Comparison of ENCODE assay signal across 12 cellular contexts in the genomic region with DNA sequence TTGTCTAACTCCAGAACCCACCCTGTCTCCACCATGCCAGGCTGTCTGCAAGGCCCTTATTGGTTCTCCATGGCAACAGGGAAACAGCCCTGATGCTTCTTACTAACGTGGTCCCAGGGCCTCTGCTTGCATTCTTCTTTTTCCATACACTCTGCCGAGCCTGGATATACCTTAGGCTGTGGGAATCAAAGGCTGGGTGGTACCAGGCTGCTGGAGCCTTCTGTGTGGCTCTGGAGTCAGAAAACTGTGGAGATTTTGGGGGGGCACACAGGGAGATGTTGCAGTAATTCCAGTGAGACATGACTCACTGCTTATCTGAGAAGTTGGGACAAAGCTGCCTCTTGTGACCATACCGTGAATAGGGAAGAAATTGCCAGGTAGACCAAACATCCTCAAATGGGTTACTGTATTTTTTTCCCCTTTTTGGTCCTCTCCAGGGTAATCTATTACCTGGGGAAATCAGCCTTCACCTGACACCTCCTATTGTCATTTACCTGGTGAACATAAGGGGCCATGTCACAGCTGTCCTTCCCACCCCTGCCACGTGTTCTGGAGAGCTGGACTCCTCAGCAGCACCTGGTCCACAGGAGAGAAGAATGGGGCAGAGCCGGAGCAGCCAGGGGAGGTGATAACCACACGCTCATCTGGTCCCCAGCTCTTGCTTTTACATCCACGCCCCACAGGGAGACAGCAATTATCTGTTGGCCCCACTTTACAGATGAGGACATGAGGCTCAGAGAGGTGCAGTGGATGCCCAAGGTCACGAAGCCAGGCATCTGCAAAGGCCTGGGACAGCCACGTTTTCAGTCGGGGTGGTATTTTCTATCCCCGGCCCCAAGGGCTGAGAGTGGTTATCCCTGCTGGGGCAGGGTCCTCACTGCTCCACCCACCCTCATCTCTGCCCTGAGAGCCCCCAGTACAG. TPM values are rescaled to one million over a fixed set of nuclear protein-coding genes. Genes with fewer than 3 reads are reported as not detected.
DNase-seq lines count a peak whose midpoint lies in the region; ATAC-seq and TF ChIP-seq lines count a peak whose summit lies in the region.
"Had no signal": no experiment of that assay in that cellular context is flagged by ENCODE, and none has a peak within 500 bp of the region (broad histone marks: within the 10 kb centered on the region; RNA-seq: fewer than 3 reads in every experiment).

No MANE protein-coding gene starts in this region.

- ATAC-seq in SK-N-SH treated with all-trans-retinoic acid at 6 μM for 48 hours (peak; percentile 15; the same call in 1 of the 3 replicates), gastroesophageal sphincter (no peak)
- ATAC-seq: activated T-helper 17 cell treated with anti-CD3 and anti-CD28 coated beads, Interleukin-2, amount 50 U/mL, for 72 hours had no signal

- H3K4me1 ChIP-seq in gastroesophageal sphincter (peaks cover 0 to 93% (median 49%) of the 10 kb centered on the region in 3 donors), sigmoid colon (peaks cover 0 to 89% (median 83%) of the 10 kb centered on the region in 4 donors)

- H3K27me3 ChIP-seq in gastroesophageal sphincter (no peaks in the 10 kb centered on the region), sigmoid colon (no peaks in the 10 kb centered on the region)

- DNase-seq in GM03348 (ENCODE audit: low spot score) (peak; percentile 37), sigmoid colon (peak; percentile 58), cerebellum (ENCODE audit: low spot score) (no peak), NK-92 (lab: John Stamatoyannopoulos, UW; ENCODE audit: unreplicated experiment) (no peak), NCI-H1092 treated with DMSO at 0.1 percent for 48 hours (lab: John Stamatoyannopoulos, UW) (no peak), DMS114 treated with DMSO at 0.1 percent for 48 hours (lab: John Stamatoyannopoulos, UW; ENCODE audit: unreplicated experiment) (no peak)
- DNase-seq: activated CD4-positive, CD25-positive, alpha-beta regulatory T cell treated with anti-CD3 and anti-CD28 coated beads, Interleukin-2, amount 50 U/mL, for 72 hours; SIG-M5 had no signal

- 19 to 49% methylated on average over 3 to 5 of the region's 11 CpGs for WGBS in gastroesophageal sphincter (ENCODE audit: low coverage in 1 of 2), 2 donors
- WGBS in sigmoid colon, 2 donors = 76 to 80% methylated on average over 11 of the region's 11 CpGs

- H3K36me3 ChIP-seq in gastroesophageal sphincter = peaks cover 0 to 7% of the 10 kb centered on the region in 2 donors
- peaks cover 0 to 6% (median 0%) of the 10 kb centered on the region in 4 donors for H3K36me3 ChIP-seq in sigmoid colon
- H3K36me3 ChIP-seq: HAP-1 had no signal

- H3K27ac ChIP-seq in gastroesophageal sphincter = peak overlapping the region in 3 of 4 donors; percentile 67 to 83 (median 76)
- H3K27ac ChIP-seq in sigmoid colon = peak overlapping the region; percentile 29 to 92 (median 60)

- TF ChIP-seq CTCF in gastroesophageal sphincter (IDR thresholded peaks at IDR 0.05) (no peak), sigmoid colon (IDR thresholded peaks at IDR 0.05) (no peak)

- H3K4me3 ChIP-seq in gastroesophageal sphincter (no peak overlapping the region), sigmoid colon (no peak overlapping the region)
- H3K4me3 ChIP-seq: HAP-1 had no signal

- TF ChIP-seq EP300 in gastroesophageal sphincter (IDR thresholded peaks at IDR 0.05) (no peak), sigmoid colon (IDR thresholded peaks at IDR 0.05) (no peak)

- H3K9me3 ChIP-seq in gastroesophageal sphincter (no peaks in the 10 kb centered on the region), sigmoid colon (no peaks in the 10 kb centered on the region)
- H3K9me3 ChIP-seq: HAP-1 had no signal

- TF ChIP-seq POLR2A in gastroesophageal sphincter (IDR thresholded peaks at IDR 0.05) (no peak), sigmoid colon (IDR thresholded peaks at IDR 0.05) (no peak)

- intact Hi-C loops in sigmoid colon (cut with DNase I) = no loop called here

TF ChIP-seq in SK-N-SH treated with all-trans-retinoic acid at 6 μM for 48 hours, 23 proteins besides CTCF, POLR2A, EP300 and RAD21:
- TF ChIP-seq ZNF8 (CRISPR knock-in tag; IDR thresholded peaks at IDR 0.05) = peak; percentile 61
- no peak for TF ChIP-seq OSR1 (CRISPR knock-in tag; IDR thresholded peaks at IDR 0.05)
- TF ChIP-seq, protein P1, sequence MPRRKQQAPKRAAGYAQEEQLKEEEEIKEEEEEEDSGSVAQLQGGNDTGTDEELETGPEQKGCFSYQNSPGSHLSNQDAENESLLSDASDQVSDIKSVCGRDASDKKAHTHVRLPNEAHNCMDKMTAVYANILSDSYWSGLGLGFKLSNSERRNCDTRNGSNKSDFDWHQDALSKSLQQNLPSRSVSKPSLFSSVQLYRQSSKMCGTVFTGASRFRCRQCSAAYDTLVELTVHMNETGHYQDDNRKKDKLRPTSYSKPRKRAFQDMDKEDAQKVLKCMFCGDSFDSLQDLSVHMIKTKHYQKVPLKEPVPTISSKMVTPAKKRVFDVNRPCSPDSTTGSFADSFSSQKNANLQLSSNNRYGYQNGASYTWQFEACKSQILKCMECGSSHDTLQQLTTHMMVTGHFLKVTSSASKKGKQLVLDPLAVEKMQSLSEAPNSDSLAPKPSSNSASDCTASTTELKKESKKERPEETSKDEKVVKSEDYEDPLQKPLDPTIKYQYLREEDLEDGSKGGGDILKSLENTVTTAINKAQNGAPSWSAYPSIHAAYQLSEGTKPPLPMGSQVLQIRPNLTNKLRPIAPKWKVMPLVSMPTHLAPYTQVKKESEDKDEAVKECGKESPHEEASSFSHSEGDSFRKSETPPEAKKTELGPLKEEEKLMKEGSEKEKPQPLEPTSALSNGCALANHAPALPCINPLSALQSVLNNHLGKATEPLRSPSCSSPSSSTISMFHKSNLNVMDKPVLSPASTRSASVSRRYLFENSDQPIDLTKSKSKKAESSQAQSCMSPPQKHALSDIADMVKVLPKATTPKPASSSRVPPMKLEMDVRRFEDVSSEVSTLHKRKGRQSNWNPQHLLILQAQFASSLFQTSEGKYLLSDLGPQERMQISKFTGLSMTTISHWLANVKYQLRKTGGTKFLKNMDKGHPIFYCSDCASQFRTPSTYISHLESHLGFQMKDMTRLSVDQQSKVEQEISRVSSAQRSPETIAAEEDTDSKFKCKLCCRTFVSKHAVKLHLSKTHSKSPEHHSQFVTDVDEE (CRISPR knock-in tag; IDR thresholded peaks at IDR 0.05) = no peak
- TF ChIP-seq, protein P2, sequence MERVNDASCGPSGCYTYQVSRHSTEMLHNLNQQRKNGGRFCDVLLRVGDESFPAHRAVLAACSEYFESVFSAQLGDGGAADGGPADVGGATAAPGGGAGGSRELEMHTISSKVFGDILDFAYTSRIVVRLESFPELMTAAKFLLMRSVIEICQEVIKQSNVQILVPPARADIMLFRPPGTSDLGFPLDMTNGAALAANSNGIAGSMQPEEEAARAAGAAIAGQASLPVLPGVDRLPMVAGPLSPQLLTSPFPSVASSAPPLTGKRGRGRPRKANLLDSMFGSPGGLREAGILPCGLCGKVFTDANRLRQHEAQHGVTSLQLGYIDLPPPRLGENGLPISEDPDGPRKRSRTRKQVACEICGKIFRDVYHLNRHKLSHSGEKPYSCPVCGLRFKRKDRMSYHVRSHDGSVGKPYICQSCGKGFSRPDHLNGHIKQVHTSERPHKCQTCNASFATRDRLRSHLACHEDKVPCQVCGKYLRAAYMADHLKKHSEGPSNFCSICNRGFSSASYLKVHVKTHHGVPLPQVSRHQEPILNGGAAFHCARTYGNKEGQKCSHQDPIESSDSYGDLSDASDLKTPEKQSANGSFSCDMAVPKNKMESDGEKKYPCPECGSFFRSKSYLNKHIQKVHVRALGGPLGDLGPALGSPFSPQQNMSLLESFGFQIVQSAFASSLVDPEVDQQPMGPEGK (CRISPR knock-in tag; IDR thresholded peaks at IDR 0.05; ENCODE audit: borderline replicate concordance) = no peak

RNA-seq across cellular contexts. Expression of gene CHST3, which starts 4.6 kb away (rescaled TPM):
- 10 to 100 TPM; 31.8 to 48.0 (median 37.3) TPM for total RNA-seq in gastroesophageal sphincter
- 10 to 100 TPM; 12.8 to 25.5 (median 16.5) TPM for total RNA-seq in sigmoid colon
- polyA plus RNA-seq in sigmoid colon = 1 to 10 TPM in 1 of 3 donors, under 1 TPM in 2; 0.23 to 3.6 (median 0.60) TPM
- 22.0 TPM for total RNA-seq in cerebellum

Comparison
In these comparisons a context has a peak if more than half of its experiments do, and no peak if none do; other contexts are left out.
1. DNase-seq: peak in GM03348 (single experiment) and sigmoid colon (single experiment); none in cerebellum (single experiment), NK-92 (single experiment), NCI-H1092 treated with DMSO at 0.1 percent for 48 hours (single experiment) and DMS114 treated with DMSO at 0.1 percent for 48 hours (single experiment).